1 cellular context compared by ENCODE assay signal in the genomic region with DNA sequence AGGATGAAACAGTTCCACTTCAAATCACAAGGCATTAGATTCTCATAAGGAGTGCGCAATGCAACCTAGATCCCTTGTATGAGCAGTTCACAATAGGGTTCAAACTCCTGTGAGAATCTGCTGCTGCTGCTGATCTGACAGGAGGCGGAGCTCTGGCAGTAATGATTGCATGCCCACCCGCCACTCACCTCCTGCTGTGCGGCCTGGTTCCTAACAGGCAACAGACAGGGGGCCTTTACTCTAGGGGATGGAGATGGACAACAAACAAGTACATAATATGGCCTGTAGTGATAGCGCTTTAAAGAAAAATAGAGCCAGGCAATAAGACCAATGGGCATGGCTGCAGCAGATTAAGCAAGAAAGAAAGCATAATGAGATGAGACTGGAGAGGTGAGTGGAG.
TF ChIP-seq lines count a peak whose summit lies in the region.

No MANE protein-coding gene starts in this region.

TF ChIP-seq in HEK293, 187 proteins besides CTCF, POLR2A, EP300 and RAD21 (continued from another document):
- TF ChIP-seq ZNF501 (tag by site-specific recombination; IDR thresholded peaks at IDR 0.05), result no peak
- no peak for TF ChIP-seq ZNF561 (tag by site-specific recombination; IDR thresholded peaks at IDR 0.05; ENCODE audit: borderline replicate concordance)
- TF ChIP-seq ZXDB (tag by site-specific recombination; IDR thresholded peaks at IDR 0.05), result no peak
TF ChIP-seq in HEK293: peak in this region for 1.
